In genomic region chr15:38053786-38054185, GRCh38 we compare ENCODE assay signal across 26 cellular contexts.
"Had no signal": no experiment of that assay in that cellular context is flagged by ENCODE, and none has a peak within 500 bp of the region (broad histone marks: within the 10 kb centered on the region; RNA-seq: fewer than 3 reads in every experiment).

No MANE protein-coding gene starts in this region.

- H3K36me3 ChIP-seq: MG63, SJCRH30 had no signal

- H3K27me3 ChIP-seq: MG63, SJCRH30 had no signal

- H3K9me3 ChIP-seq: SJCRH30 had no signal

- FAIRE-seq: bronchial epithelial cell, TTC549 had no signal

- H3K27ac ChIP-seq: SJCRH30, SK-N-MC had no signal

- H3K4me3 ChIP-seq: MG63, SJCRH30, SK-N-MC had no signal

- H3K4me1 ChIP-seq: SJCRH30 had no signal

- ATAC-seq: activated naive CD4-positive, alpha-beta T cell treated with anti-CD3 and anti-CD28 coated beads, Interleukin-2, amount 50 U/mL, for 72 hours; activated T-cell treated with anti-CD3 and anti-CD28 coated beads, Interleukin-2, amount 50 U/mL, for 4 hours; Panc1 had no signal

- DNase-seq: activated CD4-positive, alpha-beta memory T cell treated with anti-CD3 and anti-CD28 coated beads for 36 hours; activated CD4-positive, alpha-beta T cell treated with anti-CD3 and anti-CD28 coated beads, Interleukin-2, amount 10 ng/mL, durations not matched to agents 7 days and 5 days; activated CD8-positive, alpha-beta memory T cell treated with anti-CD3 and anti-CD28 coated beads, Interleukin-2, amount 50 U/mL, for 4 hours; activated gamma-delta T cell treated with Interleukin-2 at 50 U/mL for 16 hours; activated naive CD4-positive, alpha-beta T cell treated with anti-CD3 and anti-CD28 coated beads for 36 hours; activated T-cell treated with anti-CD3 and anti-CD28 coated beads for 4 hours; activated T-cell treated with anti-CD3 and anti-CD28 coated beads, Interleukin-2, amount 50 U/mL, for 4 hours; anterior cingulate cortex; Karpas-422; KBM-7; NCI-H1048; NCI-H1105 treated with DMSO at 0.1 percent for 48 hours; NCI-H1436; NCI-H1694; NCI-H1930; NCI-H2081 treated with DMSO at 0.1 percent for 48 hours; NCI-H345; NCI-H524 treated with DMSO at 0.1 percent for 48 hours; SHP77; SJCRH30 had no signal
